In the genomic region with DNA sequence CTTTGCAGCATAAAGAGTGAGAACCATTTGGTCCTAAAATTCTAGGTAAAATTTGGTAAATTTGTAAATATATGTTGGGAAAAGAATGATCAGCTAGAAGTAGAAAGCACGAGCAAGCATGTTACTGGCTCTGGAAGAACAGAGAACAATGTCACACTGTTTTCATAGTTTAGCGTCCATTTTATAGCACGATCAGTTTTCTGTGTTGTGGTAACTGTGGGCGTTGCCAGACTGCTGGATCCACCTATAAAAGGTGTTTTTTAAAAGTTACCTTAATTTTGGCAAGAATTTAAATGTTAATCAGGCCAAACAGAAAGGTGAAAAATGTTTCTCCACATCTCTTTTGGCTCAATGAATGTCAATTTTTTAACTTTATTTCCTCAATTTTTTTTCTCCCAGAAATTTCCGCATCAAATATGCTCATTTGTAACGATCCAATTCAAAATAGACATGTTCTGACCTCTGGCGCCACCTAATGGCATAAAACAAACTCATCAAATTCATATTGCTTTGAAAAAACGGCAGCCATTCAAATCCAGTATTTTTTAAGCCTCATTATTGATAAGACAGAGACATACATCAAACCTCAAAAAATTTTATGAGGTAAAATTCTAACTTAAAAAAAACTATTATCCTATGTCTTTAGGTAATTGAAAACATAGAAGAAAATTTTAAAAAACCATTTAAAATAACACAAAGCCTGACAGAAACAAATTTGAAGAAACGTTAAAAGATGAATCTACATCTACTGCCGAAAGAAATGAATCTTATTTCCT, we compare ENCODE assay signal across 9 cellular contexts. TPM values are rescaled to one million over a fixed set of nuclear protein-coding genes. Genes with fewer than 3 reads are reported as not detected.
DNase-seq lines count a peak whose midpoint lies in the region; ATAC-seq, FAIRE-seq and TF ChIP-seq lines count a peak whose summit lies in the region.
"Had no signal": no experiment of that assay in that cellular context is flagged by ENCODE, and none has a peak within 500 bp of the region (broad histone marks: within the 10 kb centered on the region; RNA-seq: fewer than 3 reads in every experiment).

No MANE protein-coding gene starts in this region.

- TF ChIP-seq POLR2A in Peyer's patch (IDR thresholded peaks at IDR 0.05) (no peak), GM12891 (IDR thresholded peaks at IDR 0.05; ENCODE audit: low read depth, low read length) (no peak)

- H3K27me3 ChIP-seq in Peyer's patch, result no peaks in the 10 kb centered on the region

- peak; percentile 55 for DNase-seq in SIG-M5 treated with dmso at 0.1 percent for 504 hours (lab: John Stamatoyannopoulos, UW; ENCODE audit: unreplicated experiment)
- DNase-seq in SIG-M5 (lab: John Stamatoyannopoulos, UW), result no peak
- DNase-seq in LHCN-M2 (ENCODE audit: low read depth), result peak; percentile 50
- DNase-seq in Peyer's patch, result peak in 2 of 3 donors; percentile 32 to 72
- DNase-seq in dedifferentiated amniotic fluid mesenchymal stem cell (ENCODE audit: extremely low spot score), result peak; percentile 62
- peak; percentile 23 for DNase-seq in naive B cell
- DNase-seq in activated CD8-positive, alpha-beta memory T cell treated with anti-CD3 and anti-CD28 coated beads, Interleukin-2, amount 10 ng/mL, durations not matched to agents 7 days and 5 days, result no peak
- no peak for DNase-seq in GM12891 (ENCODE audit: insufficient read length, low spot score)

- peak; percentile 59 to 82 (median 74) for TF ChIP-seq CTCF in Peyer's patch (IDR thresholded peaks at IDR 0.05)

- no peak for ATAC-seq in naive B cell (ENCODE audit: low read depth in 2 of 2)
- no peak for ATAC-seq in activated CD8-positive, alpha-beta memory T cell treated with anti-CD3 and anti-CD28 coated beads, Interleukin-2, amount 10 ng/mL, durations not matched to agents 7 days and 5 days

- no peak overlapping the region for H3K4me3 ChIP-seq in Peyer's patch

- CTCF ChIA-PET in activated CD8-positive, alpha-beta memory T cell treated with anti-CD3 and anti-CD28 coated beads, Interleukin-2, amount 10 ng/mL, durations not matched to agents 7 days and 5 days (lab: Charles Lee), result interaction anchor here (0.6 to 8.9 kb wide), 13 partner anchors 7 to 190 kb away, joined by 3 to 79 read pairs (median 3); a partner anchor contains a TSS

- H3K27ac Mint-ChIP-seq in naive B cell, result no peak overlapping the region
- H3K27ac Mint-ChIP-seq in activated CD8-positive, alpha-beta memory T cell treated with anti-CD3 and anti-CD28 coated beads, Interleukin-2, amount 10 ng/mL, durations not matched to agents 7 days and 5 days, result no peak overlapping the region

- H3K9me3 ChIP-seq in Peyer's patch, result no peaks in the 10 kb centered on the region

- H3K4me1 ChIP-seq in Peyer's patch, result no peaks in the 10 kb centered on the region

- H3K36me3 ChIP-seq in Peyer's patch, result peaks cover 0 to 14% (median 0%) of the 10 kb centered on the region in 3 donors

- peaks cover 0 to 4% of the 10 kb centered on the region in 2 donors for H3K36me3 Mint-ChIP-seq in naive B cell
- H3K36me3 Mint-ChIP-seq in activated CD8-positive, alpha-beta memory T cell treated with anti-CD3 and anti-CD28 coated beads, Interleukin-2, amount 10 ng/mL, durations not matched to agents 7 days and 5 days, result peaks cover 6% of the 10 kb centered on the region

- H3K9me3 Mint-ChIP-seq in naive B cell, result no peaks in the 10 kb centered on the region
- H3K9me3 Mint-ChIP-seq in activated CD8-positive, alpha-beta memory T cell treated with anti-CD3 and anti-CD28 coated beads, Interleukin-2, amount 10 ng/mL, durations not matched to agents 7 days and 5 days (ENCODE audit: low read depth), result no peaks in the 10 kb centered on the region
- H3K9me3 Mint-ChIP-seq: CD8-positive, alpha-beta memory T cell had no signal

- no peak overlapping the region for H3K4me3 Mint-ChIP-seq in naive B cell
- no peak overlapping the region for H3K4me3 Mint-ChIP-seq in activated CD8-positive, alpha-beta memory T cell treated with anti-CD3 and anti-CD28 coated beads, Interleukin-2, amount 10 ng/mL, durations not matched to agents 7 days and 5 days
- H3K4me3 Mint-ChIP-seq: CD8-positive, alpha-beta memory T cell had no signal

- H3K27ac ChIP-seq in Peyer's patch, result no peak overlapping the region

- peaks cover 0 to 8% (median 4%) of the 10 kb centered on the region in 3 donors for H3K4me1 Mint-ChIP-seq in naive B cell
- H3K4me1 Mint-ChIP-seq in activated CD8-positive, alpha-beta memory T cell treated with anti-CD3 and anti-CD28 coated beads, Interleukin-2, amount 10 ng/mL, durations not matched to agents 7 days and 5 days, result peaks cover 7% of the 10 kb centered on the region

- peaks cover 4 to 8% (median 7%) of the 10 kb centered on the region in 3 donors for H3K27me3 Mint-ChIP-seq in naive B cell
- peaks cover 5% of the 10 kb centered on the region for H3K27me3 Mint-ChIP-seq in activated CD8-positive, alpha-beta memory T cell treated with anti-CD3 and anti-CD28 coated beads, Interleukin-2, amount 10 ng/mL, durations not matched to agents 7 days and 5 days

- no peak for FAIRE-seq in GM12891 (lab: Jason Lieb, UNC)

TF ChIP-seq in GM12891, 5 proteins besides CTCF, POLR2A, EP300 and RAD21:
- TF ChIP-seq POLR2AphosphoS5 (IDR thresholded peaks at IDR 0.05; ENCODE audit: low read depth, low read length) (no peak), TAF1 (IDR thresholded peaks at IDR 0.05; ENCODE audit: low read depth, low read length) (no peak), POU2F2 (IDR thresholded peaks at IDR 0.05; ENCODE audit: low read depth, low read length) (no peak)
TF ChIP-seq in GM12891: peak in this region for 0.

RNA-seq across cellular contexts. Expression of a gene that starts 5.5 kb away (rescaled TPM):
- total RNA-seq in LHCN-M2 (2014; rRNA removed) (0.06 TPM in 2 replicates), Peyer's patch (not detected)
- polyA plus RNA-seq in LHCN-M2 (2012), result 0.02 TPM
- under 1 TPM in 2 of 6 donors, not detected in 4; 0.17 to 0.21 TPM for polyA plus RNA-seq in naive B cell (ENCODE audit: low read depth in 6 of 6)
- under 1 TPM; 0.28 to 0.53 TPM for total RNA-seq in activated CD8-positive, alpha-beta memory T cell treated with anti-CD3 and anti-CD28 coated beads, Interleukin-2, amount 10 ng/mL, durations not matched to agents 7 days and 5 days
- polyA plus RNA-seq in GM12891 (2012; ENCODE audit: low read depth, missing spikeins), result not detected

RNA-seq across cellular contexts. Expression of a gene that starts 35.0 kb away (rescaled TPM):
- 0.06 TPM in 2 replicates for total RNA-seq in LHCN-M2 (2014; rRNA removed)
- polyA plus RNA-seq in LHCN-M2 (2012), result 0.04 TPM
- total RNA-seq in Peyer's patch, result under 1 TPM in 1 of 4 donors, not detected in 3; 0.28 TPM
- not detected for polyA plus RNA-seq in naive B cell (ENCODE audit: low read depth in 6 of 6)
- total RNA-seq in activated CD8-positive, alpha-beta memory T cell treated with anti-CD3 and anti-CD28 coated beads, Interleukin-2, amount 10 ng/mL, durations not matched to agents 7 days and 5 days, result not detected
- polyA plus RNA-seq in GM12891 (2012; ENCODE audit: low read depth, missing spikeins), result not detected
- total RNA-seq: CD8-positive, alpha-beta memory T cell had no signal
- polyA plus RNA-seq: CD8-positive, alpha-beta memory T cell had no signal

RNA-seq across cellular contexts. Expression of a gene that starts 53.4 kb away (rescaled TPM):
- not detected in 2 replicates for total RNA-seq in LHCN-M2 (2014; rRNA removed)
- not detected for polyA plus RNA-seq in LHCN-M2 (2012)
- total RNA-seq in Peyer's patch, result not detected
- not detected for polyA plus RNA-seq in naive B cell (ENCODE audit: low read depth in 6 of 6)
- not detected for total RNA-seq in activated CD8-positive, alpha-beta memory T cell treated with anti-CD3 and anti-CD28 coated beads, Interleukin-2, amount 10 ng/mL, durations not matched to agents 7 days and 5 days
- not detected for polyA plus RNA-seq in GM12891 (2012; ENCODE audit: low read depth, missing spikeins)
- total RNA-seq: CD8-positive, alpha-beta memory T cell had no signal
- polyA plus RNA-seq: CD8-positive, alpha-beta memory T cell had no signal

Comparison
In these comparisons a context has a peak if more than half of its experiments do, and no peak if none do; other contexts are left out.
1. DNase-seq: peak in SIG-M5 treated with dmso at 0.1 percent for 504 hours (single experiment), LHCN-M2 (single experiment), Peyer's patch (2 of 3), dedifferentiated amniotic fluid mesenchymal stem cell (single experiment) and naive B cell (single experiment); none in SIG-M5 (single experiment), activated CD8-positive, alpha-beta memory T cell treated with anti-CD3 and anti-CD28 coated beads, Interleukin-2, amount 10 ng/mL, durations not matched to agents 7 days and 5 days (single experiment) and GM12891 (single experiment).